Comparison of ENCODE assay signal across 1 cellular context in genomic region chr12:120121766-120122293, GRCh38.
TF ChIP-seq lines count a peak whose summit lies in the region.

No MANE protein-coding gene starts in this region.

TF ChIP-seq in GM12878, 131 proteins besides CTCF, POLR2A, EP300 and RAD21 (continued from another document and continues in another):
- no peak for TF ChIP-seq E4F1 (IDR thresholded peaks at IDR 0.05; ENCODE audit: borderline replicate concordance, partially characterized antibody)
- no peak for TF ChIP-seq PAX8 (IDR thresholded peaks at IDR 0.05)
- TF ChIP-seq STAT1 (conservative IDR thresholded peaks at IDR 0.05), result no peak
- no peak for TF ChIP-seq IRF3 (IDR thresholded peaks at IDR 0.05)
- TF ChIP-seq ZNF592 (IDR thresholded peaks at IDR 0.05), result no peak
- TF ChIP-seq CHD1 (IDR thresholded peaks at IDR 0.05; ENCODE audit: low read depth, low read length), result no peak
- TF ChIP-seq E2F4 (IDR thresholded peaks at IDR 0.05; ENCODE audit: low read depth, low read length), result no peak
- no peak for TF ChIP-seq SREBF2 (IDR thresholded peaks at IDR 0.05; ENCODE audit: low read length)
- TF ChIP-seq IRF5 (IDR thresholded peaks at IDR 0.05; ENCODE audit: borderline replicate concordance), result no peak
- TF ChIP-seq TARDBP (IDR thresholded peaks at IDR 0.05; ENCODE audit: borderline replicate concordance), result no peak
- TF ChIP-seq E2F8 (IDR thresholded peaks at IDR 0.05; ENCODE audit: low read depth, partially characterized antibody), result no peak
- TF ChIP-seq CEBPZ (IDR thresholded peaks at IDR 0.05; ENCODE audit: low read depth, low read length), result no peak
- no peak for TF ChIP-seq FOS (IDR thresholded peaks at IDR 0.05; ENCODE audit: borderline replicate concordance, extremely low read depth, insufficient read length)
- TF ChIP-seq FOXK2 (IDR thresholded peaks at IDR 0.05), result no peak
- no peak for TF ChIP-seq NKRF (conservative IDR thresholded peaks at IDR 0.05)
- TF ChIP-seq ZBTB40 (IDR thresholded peaks at IDR 0.05; ENCODE audit: borderline replicate concordance), result no peak
- TF ChIP-seq RCOR1 (conservative IDR thresholded peaks at IDR 0.05; ENCODE audit: low read depth, low read length), result no peak
- no peak for TF ChIP-seq ATF3 (IDR thresholded peaks at IDR 0.05; ENCODE audit: borderline replicate concordance, extremely low read depth, low read depth, low read length)
- peak; percentile 23 for TF ChIP-seq KLF5 (IDR thresholded peaks at IDR 0.05; ENCODE audit: partially characterized antibody)
- no peak for TF ChIP-seq NR2C2 (IDR thresholded peaks at IDR 0.05; ENCODE audit: borderline replicate concordance, control insufficient read depth, insufficient read length, low read depth)
- no peak for TF ChIP-seq NFYA (IDR thresholded peaks at IDR 0.05; ENCODE audit: borderline replicate concordance, low read depth, low read length)
- TF ChIP-seq STAT3 (IDR thresholded peaks at IDR 0.05; ENCODE audit: low read depth, low read length), result 0 out of 2 replicates have a peak, but pooled peaks have one; percentile 30
- TF ChIP-seq SREBF1 (IDR thresholded peaks at IDR 0.05; ENCODE audit: low read length), result no peak
- peak; percentile 57 for TF ChIP-seq IRF4 (IDR thresholded peaks at IDR 0.05; ENCODE audit: low read depth, low read length)
- TF ChIP-seq SMAD5 (IDR thresholded peaks at IDR 0.05; ENCODE audit: low read depth), result no peak
- TF ChIP-seq HDAC2 (IDR thresholded peaks at IDR 0.05), result no peak
- TF ChIP-seq ZNF274 (IDR thresholded peaks at IDR 0.05; ENCODE audit: insufficient read depth, insufficient read length), result no peak
